In genomic region chr12:53095596-53095895, GRCh38 we compare ENCODE assay signal across 10 cellular contexts. TPM values are rescaled to one million over a fixed set of nuclear protein-coding genes. Genes with fewer than 3 reads are reported as not detected.
A peak's percentile ranks its signal among the peaks of the same experiment; 100 is the strongest.
DNase-seq lines count a peak whose midpoint lies in the region; TF ChIP-seq lines count a peak whose summit lies in the region.
"Not testable (repeated sequence)": the region's sequence is repeated elsewhere in the genome, so short reads cannot be mapped to it uniquely, and the experiment has no call there.
"Had no signal": no experiment of that assay in that cellular context is flagged by ENCODE, and none has a peak within 500 bp of the region (broad histone marks: within the 10 kb centered on the region; RNA-seq: fewer than 3 reads in every experiment).

No MANE protein-coding gene starts in this region.

- peak overlapping the region; percentile 83 for H3K9ac ChIP-seq in adipocyte (ENCODE audit: low read length)

- H3K27ac ChIP-seq in esophagus squamous epithelium (peak overlapping the region in 3 of 4 donors; percentile 83 to 93 (median 91)), left ventricle myocardium inferior (replicated peaks) (peak overlapping the region; percentile 95), stomach (peak overlapping the region in 3 of 5 donors; percentile 82 to 91 (median 88))

- TF ChIP-seq CTCF in HFFc6 (IDR thresholded peaks at IDR 0.05); esophagus squamous epithelium (IDR thresholded peaks at IDR 0.05); left ventricle myocardium inferior (IDR thresholded peaks at IDR 0.05; ENCODE audit: borderline replicate concordance); stomach (IDR thresholded peaks at IDR 0.05): not testable (repeated sequence)

- not testable (repeated sequence) for H3K9me3 Mint-ChIP-seq in HFFc6

- H3K9me3 ChIP-seq in adipocyte (ENCODE audit: control insufficient read depth, low read length); esophagus squamous epithelium; left ventricle myocardium inferior (replicated peaks); stomach: not testable (repeated sequence)

- TF ChIP-seq POLR2A in esophagus squamous epithelium (IDR thresholded peaks at IDR 0.05); stomach (IDR thresholded peaks at IDR 0.05): not testable (repeated sequence)

- H3K27me3 Mint-ChIP-seq in HFFc6 (ENCODE audit: insufficient read depth) = not testable (repeated sequence)

- not testable (repeated sequence) for TF ChIP-seq EP300 in stomach (IDR thresholded peaks at IDR 0.05)

- intact Hi-C loops in esophagus squamous epithelium (cut with DNase I); left ventricle myocardium inferior (cut with micrococcal nuclease); stomach (cut with DNase I; ENCODE audit: low total_unique reads): not testable (repeated sequence)

- H3K36me3 Mint-ChIP-seq in HFFc6 (ENCODE audit: low read depth) = not testable (repeated sequence)

- H3K27ac Mint-ChIP-seq in HFFc6 = peak overlapping the region; percentile 95

- not testable (repeated sequence) for DNase-seq in HFFc6; adipocyte (ENCODE audit: low read depth); esophagus squamous epithelium (lab: John Stamatoyannopoulos, UW); left ventricle myocardium inferior
- peak; percentile 26 for DNase-seq in mesenteric fat pad (ENCODE audit: low spot score)
- DNase-seq in stomach = peak; percentile 8
- DNase-seq in ureter (ENCODE audit: low spot score) = peak; percentile 32

- not testable (repeated sequence) for H3K27me3 ChIP-seq in adipocyte (replicated peaks; ENCODE audit: control insufficient read depth, insufficient read depth, low read length); esophagus squamous epithelium; left ventricle myocardium inferior (ENCODE audit: low read depth)
- peaks cover 0 to 22% (median 0%) of the 10 kb centered on the region in 3 donors for H3K27me3 ChIP-seq in stomach

- not testable (repeated sequence) for H3K36me3 ChIP-seq in adipocyte (ENCODE audit: control insufficient read depth, insufficient read depth, low read length, severe bottlenecking); esophagus squamous epithelium; left ventricle myocardium inferior; stomach

- H3K4me3 Mint-ChIP-seq in HFFc6 = peak overlapping the region; percentile 95; the same call in 1 of the 2 replicates

- 87 to 98% methylated on average over 3 of the region's 3 CpGs for WGBS in esophagus squamous epithelium, 2 donors
- 93 to 98% (median 94%) methylated on average over 3 of the region's 3 CpGs for WGBS in stomach, 5 donors

- peaks cover 47% of the 10 kb centered on the region for H3K4me1 ChIP-seq in adipocyte (ENCODE audit: control insufficient read depth, insufficient read depth, low read length)
- H3K4me1 ChIP-seq in esophagus squamous epithelium = peaks cover 27 to 59% (median 35%) of the 10 kb centered on the region in 3 donors
- peaks cover 43% of the 10 kb centered on the region for H3K4me1 ChIP-seq in left ventricle myocardium inferior
- peaks cover 26 to 46% (median 35%) of the 10 kb centered on the region in 4 donors for H3K4me1 ChIP-seq in stomach

- peaks cover 70% of the 10 kb centered on the region for H3K4me1 Mint-ChIP-seq in HFFc6 (ENCODE audit: low read depth)

- H3K4me3 ChIP-seq in adipocyte (ENCODE audit: low read length) = peak overlapping the region; percentile 63
- not testable (repeated sequence) for H3K4me3 ChIP-seq in esophagus squamous epithelium, left ventricle myocardium inferior, stomach

RNA-seq across cellular contexts. Expression of gene IGFBP6, which starts 1.9 kb away (rescaled TPM):
- 100 to 1,000 TPM; 317 to 444 (median 430) TPM for total RNA-seq in HFFc6 (2021; fragmentation: NEBNext Ultra II Directional; extraction: Animal tissue kit (Norgen Biotek cat#: 25700))
- total RNA-seq in esophagus squamous epithelium (100 to 1,000 TPM in 2 of 4 donors, 10 to 100 TPM in 2; 34.5 to 506 (median 94.0) TPM), left ventricle myocardium inferior (53.0 TPM), mesenteric fat pad (195 TPM), stomach (100 to 1,000 TPM in 2 of 5 donors, 10 to 100 TPM in 3; 22.6 to 388 (median 95.1) TPM), ureter (133 TPM)
- polyA plus RNA-seq in stomach = 100 to 1,000 TPM in 1 of 3 donors, 10 to 100 TPM in 2; 30.6 to 124 (median 54.7) TPM
- total RNA-seq: CD4-positive, CD25-positive, alpha-beta regulatory T cell had no signal

RNA-seq across cellular contexts. Expression of gene SOAT2, which starts 7.7 kb away (rescaled TPM):
- under 1 TPM; 0.12 to 0.34 (median 0.18) TPM for total RNA-seq in HFFc6 (2021; fragmentation: NEBNext Ultra II Directional; extraction: Animal tissue kit (Norgen Biotek cat#: 25700))
- total RNA-seq in esophagus squamous epithelium (not detected), left ventricle myocardium inferior (not detected), mesenteric fat pad (not detected), stomach (under 1 TPM in 1 of 5 donors, not detected in 4; 0.92 TPM), ureter (0.18 TPM)
- polyA plus RNA-seq in stomach = under 1 TPM in 1 of 3 donors, not detected in 2; 0.28 TPM
- total RNA-seq: A673, MCF 10A had no signal
- polyA plus RNA-seq: CD4-positive, CD25-positive, alpha-beta regulatory T cell had no signal

RNA-seq across cellular contexts. Expression of gene SPRYD3, which starts 16.4 kb away (rescaled TPM):
- 10 to 100 TPM; 50.5 to 59.4 (median 54.9) TPM for total RNA-seq in HFFc6 (2021; fragmentation: NEBNext Ultra II Directional; extraction: Animal tissue kit (Norgen Biotek cat#: 25700))
- total RNA-seq in esophagus squamous epithelium (10 to 100 TPM; 28.2 to 41.4 (median 29.2) TPM), left ventricle myocardium inferior (49.1 TPM), mesenteric fat pad (46.2 TPM), stomach (10 to 100 TPM; 17.8 to 99.8 (median 50.9) TPM), ureter (66.6 TPM)
- 10 to 100 TPM; 26.3 to 30.5 (median 29.8) TPM for polyA plus RNA-seq in stomach

RNA-seq across cellular contexts. Expression of gene TNS2, which starts 45.7 kb away (rescaled TPM):
- total RNA-seq in HFFc6 (2021; fragmentation: NEBNext Ultra II Directional; extraction: Animal tissue kit (Norgen Biotek cat#: 25700)) = 10 to 100 TPM; 44.3 to 69.2 (median 58.9) TPM
- total RNA-seq in esophagus squamous epithelium (10 to 100 TPM; 10.8 to 82.0 (median 20.8) TPM), left ventricle myocardium inferior (109 TPM), mesenteric fat pad (210 TPM), stomach (100 to 1,000 TPM in 2 of 5 donors, 10 to 100 TPM in 3; 38.5 to 164 (median 44.2) TPM), ureter (198 TPM)
- 100 to 1,000 TPM in 1 of 3 donors, 10 to 100 TPM in 2; 71.0 to 104 (median 76.5) TPM for polyA plus RNA-seq in stomach
